Comparison of ENCODE assay signal across 20 cellular contexts in the genomic region with DNA sequence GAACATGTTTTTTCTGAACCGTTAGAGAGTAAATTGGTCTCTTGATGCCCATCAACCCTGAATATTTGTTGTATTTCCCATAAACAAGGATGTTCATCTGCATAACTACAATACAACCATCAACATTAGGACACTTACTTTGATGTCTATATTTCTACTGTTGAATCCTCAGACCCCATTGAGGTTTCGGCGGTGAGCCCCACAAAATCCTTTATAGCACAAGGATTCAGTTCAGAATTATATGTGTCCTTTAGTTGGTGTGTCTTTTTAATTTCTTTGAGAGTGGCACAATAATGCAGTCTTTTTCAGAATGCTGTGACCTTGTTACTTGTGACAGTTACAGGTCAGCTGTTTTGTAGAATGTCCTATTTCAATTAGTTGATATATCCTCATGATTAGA.
DNase-seq lines count a peak whose midpoint lies in the region; ATAC-seq, FAIRE-seq and TF ChIP-seq lines count a peak whose summit lies in the region.
"Had no signal": no experiment of that assay in that cellular context is flagged by ENCODE, and none has a peak within 500 bp of the region (broad histone marks: within the 10 kb centered on the region; RNA-seq: fewer than 3 reads in every experiment).

No MANE protein-coding gene starts in this region.

- intact Hi-C loops in natural killer cell (cut with micrococcal nuclease), result no loop called here
- intact Hi-C loops in dorsolateral prefrontal cortex (cut with DNase I), result no loop called here
- intact Hi-C loops in CD4-positive, alpha-beta memory T cell (cut with micrococcal nuclease), result no loop called here

- DNase-seq in natural killer cell (no peak), GM19239 (ENCODE audit: insufficient read length, low spot score) (no peak), dorsolateral prefrontal cortex (no peak), omental fat pad (ENCODE audit: low spot score) (no peak)
- no peak for DNase-seq in natural killer cell treated with Interleukin-12 subunit alpha and Interleukin-12 subunit beta and Interleukin-15 and Interleukin-18, amount 100 ng/mL, for 72 hours (ENCODE audit: low spot score)
- DNase-seq in CD4-positive, alpha-beta memory T cell, result no peak
- DNase-seq: 8988T; CD4-positive, CD25-positive, alpha-beta regulatory T cell; COR-L47; DMS153; DND-41; HFFc6 had no signal

- no peaks in the 10 kb centered on the region for H3K36me3 ChIP-seq in parathyroid adenoma (ENCODE audit: control insufficient read depth, insufficient read depth, low read length)
- no peaks in the 10 kb centered on the region for H3K36me3 ChIP-seq in CD4-positive, alpha-beta memory T cell (ENCODE audit: insufficient read depth, low read length)
- H3K36me3 ChIP-seq: BLaER1, HAP-1 had no signal

- peaks cover 17% of the 10 kb centered on the region for H3K4me1 ChIP-seq in parathyroid adenoma
- H3K4me1 ChIP-seq in CD4-positive, alpha-beta memory T cell (ENCODE audit: insufficient read depth, low read length), result no peaks in the 10 kb centered on the region

- H3K4me2 ChIP-seq in parathyroid adenoma (ENCODE audit: low read length), result no peak overlapping the region
- H3K4me2 ChIP-seq: BLaER1, GM23338 had no signal

- no peaks in the 10 kb centered on the region for H3K36me3 Mint-ChIP-seq in natural killer cell
- no peaks in the 10 kb centered on the region for H3K36me3 Mint-ChIP-seq in natural killer cell treated with Interleukin-12 subunit alpha and Interleukin-12 subunit beta and Interleukin-15 and Interleukin-18, amount 100 ng/mL, for 72 hours
- peaks cover 10 to 23% of the 10 kb centered on the region in 2 donors for H3K36me3 Mint-ChIP-seq in CD4-positive, alpha-beta memory T cell

- H3K79me2 ChIP-seq in parathyroid adenoma, result peaks cover 30% of the 10 kb centered on the region

- POLR2A ChIA-PET in CD4-positive, alpha-beta memory T cell (lab: Charles Lee; ENCODE audit: partially characterized antibody), result no interaction called here

- no peak overlapping the region for H3K9ac ChIP-seq in parathyroid adenoma
- H3K9ac ChIP-seq: BLaER1 had no signal

- H3K4me3 ChIP-seq in parathyroid adenoma (ENCODE audit: low read depth, low read length), result no peak overlapping the region
- no peak overlapping the region for H3K4me3 ChIP-seq in dorsolateral prefrontal cortex
- no peak overlapping the region for H3K4me3 ChIP-seq in CD4-positive, alpha-beta memory T cell (ENCODE audit: low read length in 2 of 2)
- H3K4me3 ChIP-seq: BLaER1, GM23338, HAP-1 had no signal

- no peaks in the 10 kb centered on the region for H3K27me3 ChIP-seq in parathyroid adenoma (ENCODE audit: control insufficient read depth, insufficient read depth, low read length)
- H3K27me3 ChIP-seq in dorsolateral prefrontal cortex, result peaks cover 0 to 9% (median 0%) of the 10 kb centered on the region in 45 donors
- H3K27me3 ChIP-seq in CD4-positive, alpha-beta memory T cell (ENCODE audit: insufficient read depth, low read length), result no peaks in the 10 kb centered on the region
- H3K27me3 ChIP-seq: BLaER1 had no signal

- no peaks in the 10 kb centered on the region for H3K9me3 ChIP-seq in parathyroid adenoma (ENCODE audit: control insufficient read depth, low read length)
- no peaks in the 10 kb centered on the region for H3K9me3 ChIP-seq in CD4-positive, alpha-beta memory T cell (ENCODE audit: control insufficient read depth in 1 of 2, low read length in 2 of 2)
- H3K9me3 ChIP-seq: HAP-1 had no signal

- H3K4me1 Mint-ChIP-seq in natural killer cell, result peaks cover 47 to 57% of the 10 kb centered on the region in 2 donors
- peaks cover 36 to 46% of the 10 kb centered on the region in 2 donors for H3K4me1 Mint-ChIP-seq in natural killer cell treated with Interleukin-12 subunit alpha and Interleukin-12 subunit beta and Interleukin-15 and Interleukin-18, amount 100 ng/mL, for 72 hours (ENCODE audit: low read depth in 2 of 2)
- peaks cover 7 to 20% (median 9%) of the 10 kb centered on the region in 4 donors for H3K4me1 Mint-ChIP-seq in CD4-positive, alpha-beta memory T cell
- H3K4me1 Mint-ChIP-seq: B cell had no signal

- H3K27ac Mint-ChIP-seq in natural killer cell, result peak overlapping the region; percentile 64 to 84
- H3K27ac Mint-ChIP-seq in natural killer cell treated with Interleukin-12 subunit alpha and Interleukin-12 subunit beta and Interleukin-15 and Interleukin-18, amount 100 ng/mL, for 72 hours, result no peak overlapping the region
- H3K27ac Mint-ChIP-seq in CD4-positive, alpha-beta memory T cell, result no peak overlapping the region
- H3K27ac Mint-ChIP-seq: B cell; CD4-positive, CD25-positive, alpha-beta regulatory T cell; GM23338; HFFc6 had no signal

- ATAC-seq in natural killer cell, result no peak
- no peak for ATAC-seq in natural killer cell treated with Interleukin-12 subunit alpha and Interleukin-12 subunit beta and Interleukin-15 and Interleukin-18, amount 100 ng/mL, for 72 hours
- ATAC-seq in omental fat pad (ENCODE audit: low FRiP score), result no peak
- ATAC-seq: GM23338 had no signal

- H3K27ac ChIP-seq in parathyroid adenoma (peak overlapping the region; percentile 2), dorsolateral prefrontal cortex (no peak overlapping the region)
- H3K27ac ChIP-seq in CD4-positive, alpha-beta memory T cell (ENCODE audit: low read depth, low read length), result no peak overlapping the region
- H3K27ac ChIP-seq: BLaER1, C4-2B had no signal

- no peaks in the 10 kb centered on the region for H3K27me3 Mint-ChIP-seq in natural killer cell (ENCODE audit: low read depth in 2 of 2)
- no peaks in the 10 kb centered on the region for H3K27me3 Mint-ChIP-seq in natural killer cell treated with Interleukin-12 subunit alpha and Interleukin-12 subunit beta and Interleukin-15 and Interleukin-18, amount 100 ng/mL, for 72 hours
- H3K27me3 Mint-ChIP-seq in CD4-positive, alpha-beta memory T cell, result no peaks in the 10 kb centered on the region
- H3K27me3 Mint-ChIP-seq: CD4-positive, CD25-positive, alpha-beta regulatory T cell had no signal

- FAIRE-seq in GM19239 (lab: Jason Lieb, UNC), result peak; percentile 21
- FAIRE-seq: G401.6, GM12892 had no signal

- H3K4me3 Mint-ChIP-seq in natural killer cell, result no peak overlapping the region
- H3K4me3 Mint-ChIP-seq in natural killer cell treated with Interleukin-12 subunit alpha and Interleukin-12 subunit beta and Interleukin-15 and Interleukin-18, amount 100 ng/mL, for 72 hours, result no peak overlapping the region
- H3K4me3 Mint-ChIP-seq in CD4-positive, alpha-beta memory T cell, result no peak overlapping the region
- H3K4me3 Mint-ChIP-seq: B cell; CD4-positive, CD25-positive, alpha-beta regulatory T cell; GM23338; HFFc6 had no signal

- no peak overlapping the region for H2AFZ ChIP-seq in parathyroid adenoma
- H2AFZ ChIP-seq: GM23338 had no signal

- TF ChIP-seq CTCF in natural killer cell (IDR thresholded peaks at IDR 0.05), result no peak
- TF ChIP-seq CTCF in parathyroid adenoma (IDR thresholded peaks at IDR 0.05), result no peak
- TF ChIP-seq CTCF in dorsolateral prefrontal cortex (IDR thresholded peaks at IDR 0.05 in 54 of 56, conservative IDR thresholded peaks at IDR 0.05 in 2 of 56; ENCODE audit: low read depth in 1 of 56, partially characterized antibody in 56 of 56), result no peak
- TF ChIP-seq CTCF in omental fat pad (IDR thresholded peaks at IDR 0.05), result no peak

- CTCF ChIA-PET in CD4-positive, alpha-beta memory T cell (lab: Charles Lee; ENCODE audit: partially characterized antibody), result no interaction called here

- no peaks in the 10 kb centered on the region for H3K9me3 Mint-ChIP-seq in natural killer cell
- no peaks in the 10 kb centered on the region for H3K9me3 Mint-ChIP-seq in natural killer cell treated with Interleukin-12 subunit alpha and Interleukin-12 subunit beta and Interleukin-15 and Interleukin-18, amount 100 ng/mL, for 72 hours
- H3K9me3 Mint-ChIP-seq in CD4-positive, alpha-beta memory T cell, result peaks cover 0 to 3% (median 2%) of the 10 kb centered on the region in 8 donors
- H3K9me3 Mint-ChIP-seq: HFFc6 had no signal

Comparison
In these comparisons a context has a peak if more than half of its experiments do, and no peak if none do; other contexts are left out.
1. H3K27ac Mint-ChIP-seq: peak in natural killer cell (2 of 2); none in natural killer cell treated with Interleukin-12 subunit alpha and Interleukin-12 subunit beta and Interleukin-15 and Interleukin-18, amount 100 ng/mL, for 72 hours (0 of 2) and CD4-positive, alpha-beta memory T cell (0 of 7).